Comparison of ENCODE assay signal across 1 cellular context in the genomic region with DNA sequence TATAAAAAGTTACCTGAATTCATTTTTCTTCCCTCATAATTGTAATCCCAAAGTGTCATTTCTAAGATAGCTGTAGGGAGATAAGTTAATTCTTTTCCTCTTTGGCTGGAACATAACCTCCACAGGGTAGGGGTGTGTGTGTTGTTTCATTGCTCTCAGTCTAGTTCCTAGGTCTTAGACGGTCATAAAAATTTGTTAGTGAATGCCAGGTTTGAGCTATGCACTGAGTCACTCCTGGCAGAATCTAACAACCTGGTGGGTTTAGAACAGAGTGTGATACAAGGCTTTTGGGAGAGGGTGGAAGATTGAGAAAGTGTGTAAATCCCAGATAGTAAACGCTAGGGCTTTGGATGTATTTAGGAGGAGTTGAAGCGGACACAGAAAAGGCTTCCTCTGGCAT.
TF ChIP-seq lines count a peak whose summit lies in the region.

No MANE protein-coding gene starts in this region.

TF ChIP-seq in IMR-90, 13 proteins besides CTCF, POLR2A, EP300 and RAD21 (continued from another document):
- TF ChIP-seq, protein P1, sequence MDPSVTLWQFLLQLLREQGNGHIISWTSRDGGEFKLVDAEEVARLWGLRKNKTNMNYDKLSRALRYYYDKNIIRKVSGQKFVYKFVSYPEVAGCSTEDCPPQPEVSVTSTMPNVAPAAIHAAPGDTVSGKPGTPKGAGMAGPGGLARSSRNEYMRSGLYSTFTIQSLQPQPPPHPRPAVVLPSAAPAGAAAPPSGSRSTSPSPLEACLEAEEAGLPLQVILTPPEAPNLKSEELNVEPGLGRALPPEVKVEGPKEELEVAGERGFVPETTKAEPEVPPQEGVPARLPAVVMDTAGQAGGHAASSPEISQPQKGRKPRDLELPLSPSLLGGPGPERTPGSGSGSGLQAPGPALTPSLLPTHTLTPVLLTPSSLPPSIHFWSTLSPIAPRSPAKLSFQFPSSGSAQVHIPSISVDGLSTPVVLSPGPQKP (IDR thresholded peaks at IDR 0.05; ENCODE audit: borderline replicate concordance, low read depth, low read length) = no peak
- TF ChIP-seq RFX5 (IDR thresholded peaks at IDR 0.05; ENCODE audit: low read depth, low read length) (no peak), NFE2L2 (IDR thresholded peaks at IDR 0.05; ENCODE audit: low read depth, low read length) (no peak), MAFK (IDR thresholded peaks at IDR 0.05; ENCODE audit: low read depth, low read length) (no peak), CHD1 (IDR thresholded peaks at IDR 0.05; ENCODE audit: low read depth, low read length) (no peak)
